In genomic region chr7:36336380-36336779, GRCh38 we compare ENCODE assay signal across 20 cellular contexts. TPM values are rescaled to one million over a fixed set of nuclear protein-coding genes. Genes with fewer than 3 reads are reported as not detected.
"Had no signal": no experiment of that assay in that cellular context is flagged by ENCODE, and none has a peak within 500 bp of the region (broad histone marks: within the 10 kb centered on the region; RNA-seq: fewer than 3 reads in every experiment).

No MANE protein-coding gene starts in this region.

- ATAC-seq: Panc1, PC-3, Right ventricle myocardium inferior had no signal

- H3K36me3 ChIP-seq: SJCRH30 had no signal

- DNase-seq: KBM-7, NCI-H1048, NCI-H1105, NCI-H1417, NCI-H1436 treated with DMSO at 0.1 percent for 48 hours, NCI-H1694, NCI-H187 treated with DMSO at 0.1 percent for 48 hours, NCI-H2029 treated with DMSO at 0.1 percent for 48 hours, NCI-H2171 treated with DMSO at 0.1 percent for 48 hours, NCI-H345, NCI-H446 treated with DMSO at 0.1 percent for 48 hours, NCI-H510A treated with DMSO at 0.1 percent for 48 hours, NCI-H526, PC-3, SHP77 treated with DMSO at 0.1 percent for 48 hours, SJCRH30 had no signal

- H3K4me1 ChIP-seq: SJCRH30 had no signal

- H3K27me3 ChIP-seq: SJCRH30 had no signal

- H3K4me3 ChIP-seq: SJCRH30, SK-N-MC had no signal

- H3K27ac ChIP-seq: SJCRH30, SK-N-MC had no signal

RNA-seq across cellular contexts. Expression of gene ANLN, which starts 53.3 kb away (rescaled TPM):
- polyA plus RNA-seq: IgD-negative memory B cell had no signal
